In genomic region chr16:4938683-4939030, GRCh38 we compare ENCODE assay signal across 1 cellular context.
TF ChIP-seq lines count a peak whose summit lies in the region.

No MANE protein-coding gene starts in this region.

TF ChIP-seq in HepG2, 621 proteins besides CTCF, POLR2A, EP300 and RAD21:
- TF ChIP-seq ARID2 (CRISPR knock-in tag; IDR thresholded peaks at IDR 0.05; ENCODE audit: borderline replicate concordance), result no peak
- TF ChIP-seq ZNF335 (CRISPR knock-in tag; IDR thresholded peaks at IDR 0.05), result 0 out of 2 replicates have a peak, but pooled peaks have one; percentile 24
